In the genomic region with DNA sequence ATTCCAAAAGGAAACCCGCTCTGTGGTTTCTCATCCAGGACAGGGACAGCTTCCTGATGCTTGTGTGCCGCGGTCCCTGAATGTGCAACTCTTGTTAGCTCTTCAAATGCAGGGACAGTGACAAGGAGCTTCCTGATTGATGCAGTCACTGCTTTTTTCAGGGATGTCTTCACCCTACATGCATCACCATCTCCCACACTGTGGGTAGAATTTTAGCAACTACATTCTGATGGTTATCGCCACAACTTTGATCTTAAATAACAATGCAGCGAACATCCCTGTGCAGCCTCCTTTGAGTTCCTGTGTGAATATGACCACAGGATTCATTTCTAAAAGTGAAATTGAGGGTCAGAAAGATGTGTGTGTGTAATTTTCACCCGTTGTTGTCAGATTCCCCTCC, we compare ENCODE assay signal across 19 cellular contexts.
DNase-seq lines count a peak whose midpoint lies in the region; ATAC-seq, FAIRE-seq and TF ChIP-seq lines count a peak whose summit lies in the region.
"Had no signal": no experiment of that assay in that cellular context is flagged by ENCODE, and none has a peak within 500 bp of the region (broad histone marks: within the 10 kb centered on the region; RNA-seq: fewer than 3 reads in every experiment).

No MANE protein-coding gene starts in this region.

- no peak overlapping the region for H3K4me3 Mint-ChIP-seq in stimulated activated naive CD8-positive, alpha-beta T cell treated with anti-CD3 and anti-CD28 coated beads, Interleukin-15, Interleukin-2, amounts not matched to agents 100 ng/mL and 50 ng/mL, for 24 hours
- no peak overlapping the region for H3K4me3 Mint-ChIP-seq in stimulated activated naive CD8-positive, alpha-beta T cell treated with anti-CD3 and anti-CD28 coated beads, Interleukin-15, amount 100 ng/mL, for 72 hours
- no peak overlapping the region for H3K4me3 Mint-ChIP-seq in activated CD4-positive, alpha-beta T cell treated with anti-CD3 and anti-CD28 coated beads, Interleukin-2, amount 10 ng/mL, durations not matched to agents 24 days and 14 days

- no peak for TF ChIP-seq POLR2A in H54 (IDR thresholded peaks at IDR 0.05; ENCODE audit: low read depth, low read length)

- H3K27me3 Mint-ChIP-seq in stimulated activated naive CD8-positive, alpha-beta T cell treated with anti-CD3 and anti-CD28 coated beads, Interleukin-15, Interleukin-2, amounts not matched to agents 100 ng/mL and 50 ng/mL, for 24 hours, result no peaks in the 10 kb centered on the region
- H3K27me3 Mint-ChIP-seq in stimulated activated naive CD8-positive, alpha-beta T cell treated with anti-CD3 and anti-CD28 coated beads, Interleukin-15, amount 100 ng/mL, for 72 hours, result no peaks in the 10 kb centered on the region
- peaks cover 2% of the 10 kb centered on the region for H3K27me3 Mint-ChIP-seq in activated CD4-positive, alpha-beta T cell treated with anti-CD3 and anti-CD28 coated beads, Interleukin-2, amount 10 ng/mL, durations not matched to agents 24 days and 14 days
- H3K27me3 Mint-ChIP-seq: IgD-negative memory B cell had no signal

- H3K9me3 Mint-ChIP-seq in stimulated activated naive CD8-positive, alpha-beta T cell treated with anti-CD3 and anti-CD28 coated beads, Interleukin-15, Interleukin-2, amounts not matched to agents 100 ng/mL and 50 ng/mL, for 24 hours, result no peaks in the 10 kb centered on the region
- H3K9me3 Mint-ChIP-seq in stimulated activated naive CD8-positive, alpha-beta T cell treated with anti-CD3 and anti-CD28 coated beads, Interleukin-15, amount 100 ng/mL, for 72 hours, result no peaks in the 10 kb centered on the region
- H3K9me3 Mint-ChIP-seq in activated CD4-positive, alpha-beta T cell treated with anti-CD3 and anti-CD28 coated beads, Interleukin-2, amount 10 ng/mL, durations not matched to agents 24 days and 14 days, result no peaks in the 10 kb centered on the region
- H3K9me3 Mint-ChIP-seq: IgD-negative memory B cell had no signal

- intact Hi-C loops in activated CD4-positive, alpha-beta T cell treated with anti-CD3 and anti-CD28 coated beads, Interleukin-2, amount 10 ng/mL, durations not matched to agents 24 days and 14 days (cut with micrococcal nuclease), result no loop called here

- H3K4me1 Mint-ChIP-seq in stimulated activated naive CD8-positive, alpha-beta T cell treated with anti-CD3 and anti-CD28 coated beads, Interleukin-15, Interleukin-2, amounts not matched to agents 100 ng/mL and 50 ng/mL, for 24 hours (ENCODE audit: low read depth), result peaks cover 31% of the 10 kb centered on the region
- H3K4me1 Mint-ChIP-seq in stimulated activated naive CD8-positive, alpha-beta T cell treated with anti-CD3 and anti-CD28 coated beads, Interleukin-15, amount 100 ng/mL, for 72 hours, result peaks cover 32% of the 10 kb centered on the region
- H3K4me1 Mint-ChIP-seq in activated CD4-positive, alpha-beta T cell treated with anti-CD3 and anti-CD28 coated beads, Interleukin-2, amount 10 ng/mL, durations not matched to agents 24 days and 14 days, result no peaks in the 10 kb centered on the region

- no peaks in the 10 kb centered on the region for H3K27me3 ChIP-seq in bronchial epithelial cell (ENCODE audit: control insufficient read depth, insufficient read depth, low read length)
- H3K27me3 ChIP-seq: Peyer's patch had no signal

- TF ChIP-seq CTCF in bronchial epithelial cell (IDR thresholded peaks at IDR 0.05; ENCODE audit: insufficient read depth, low read length, severe bottlenecking) (no peak), GM20000 (IDR thresholded peaks at IDR 0.05; ENCODE audit: extremely low read depth, missing control alignments) (no peak)

- FAIRE-seq in bronchial epithelial cell (lab: Jason Lieb, UNC) (peak; percentile 7), H54 (lab: Jason Lieb, UNC) (no peak)
- FAIRE-seq: A549, GM18507 had no signal

- peak overlapping the region; percentile 21 for H3K27ac Mint-ChIP-seq in stimulated activated naive CD8-positive, alpha-beta T cell treated with anti-CD3 and anti-CD28 coated beads, Interleukin-15, Interleukin-2, amounts not matched to agents 100 ng/mL and 50 ng/mL, for 24 hours
- H3K27ac Mint-ChIP-seq in stimulated activated naive CD8-positive, alpha-beta T cell treated with anti-CD3 and anti-CD28 coated beads, Interleukin-15, amount 100 ng/mL, for 72 hours, result no peak overlapping the region
- H3K27ac Mint-ChIP-seq in activated CD4-positive, alpha-beta T cell treated with anti-CD3 and anti-CD28 coated beads, Interleukin-2, amount 10 ng/mL, durations not matched to agents 24 days and 14 days, result no peak overlapping the region

- ATAC-seq in stimulated activated naive CD8-positive, alpha-beta T cell treated with anti-CD3 and anti-CD28 coated beads, Interleukin-15, amount 100 ng/mL, for 72 hours, result no peak
- ATAC-seq: A549, HCT116 had no signal

- H3K36me3 ChIP-seq in bronchial epithelial cell (ENCODE audit: control insufficient read depth, insufficient read depth, low read length), result no peaks in the 10 kb centered on the region
- H3K36me3 ChIP-seq: Peyer's patch had no signal

- H3K4me3 ChIP-seq in bronchial epithelial cell (ENCODE audit: low read depth, low read length), result no peak overlapping the region
- H3K4me3 ChIP-seq: A549, Peyer's patch had no signal

- no peak for DNase-seq in stimulated activated naive CD8-positive, alpha-beta T cell treated with anti-CD3 and anti-CD28 coated beads, Interleukin-15, amount 100 ng/mL, for 72 hours
- no peak for DNase-seq in bronchial epithelial cell (ENCODE audit: low read depth)
- DNase-seq in myocyte (ENCODE audit: low read depth), result peak; percentile 57
- DNase-seq in GM20000 (ENCODE audit: low spot score), result no peak
- no peak for DNase-seq in NCI-H748 (lab: John Stamatoyannopoulos, UW; ENCODE audit: unreplicated experiment)
- no peak for DNase-seq in activated CD4-positive, alpha-beta T cell treated with anti-CD3 and anti-CD28 coated beads, Interleukin-2, amount 10 ng/mL, durations not matched to agents 24 days and 14 days
- DNase-seq in H54 (ENCODE audit: insufficient read length, low spot score), result no peak
- DNase-seq: DMS53, NCI-H1417, NCI-H1930, NCI-H2171, NCI-H446 treated with DMSO at 0.1 percent for 48 hours, Peyer's patch, Right ventricle myocardium superior had no signal

- no peaks in the 10 kb centered on the region for H3K36me3 Mint-ChIP-seq in stimulated activated naive CD8-positive, alpha-beta T cell treated with anti-CD3 and anti-CD28 coated beads, Interleukin-15, Interleukin-2, amounts not matched to agents 100 ng/mL and 50 ng/mL, for 24 hours (ENCODE audit: low read depth)
- H3K36me3 Mint-ChIP-seq in activated CD4-positive, alpha-beta T cell treated with anti-CD3 and anti-CD28 coated beads, Interleukin-2, amount 10 ng/mL, durations not matched to agents 24 days and 14 days (ENCODE audit: low read depth), result no peaks in the 10 kb centered on the region
- H3K36me3 Mint-ChIP-seq: IgD-negative memory B cell had no signal
